In the genomic region with DNA sequence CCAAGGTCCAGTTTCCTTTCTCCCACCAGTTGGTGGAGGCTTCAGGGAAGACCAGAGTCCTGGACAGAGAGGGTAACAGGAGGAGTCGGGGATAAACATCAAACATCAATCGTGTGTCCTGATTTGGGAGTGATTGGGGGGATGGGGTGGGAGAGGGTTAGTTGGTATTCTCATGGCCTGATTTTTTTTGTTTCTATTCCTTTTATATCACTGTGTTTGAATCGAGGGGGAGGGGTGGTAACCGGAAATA, we compare ENCODE assay signal across 8 cellular contexts. TPM values are rescaled to one million over a fixed set of nuclear protein-coding genes. Genes with fewer than 3 reads are reported as not detected.
DNase-seq lines count a peak whose midpoint lies in the region; ATAC-seq and TF ChIP-seq lines count a peak whose summit lies in the region.

No MANE protein-coding gene starts in this region.

- peak overlapping the region; percentile 11; the same call in 1 of the 2 replicates for H3K4me2 ChIP-seq in IMR-90 (ENCODE audit: low read depth, low read length)

- no peak overlapping the region for H4K8ac ChIP-seq in IMR-90 (ENCODE audit: low read depth in 2 of 2, low read length in 2 of 2)

- H2AFZ ChIP-seq in IMR-90 (replicated peaks; ENCODE audit: low read length, poor library complexity) = no peak overlapping the region

- TF ChIP-seq POLR2A in IMR-90 (IDR thresholded peaks at IDR 0.05; ENCODE audit: low read depth, low read length) = no peak

- in situ Hi-C loops in IMR-90 (cut with MboI; ENCODE audit: low sequenced_read_pairs) = no loop called here

- no peak for TF ChIP-seq RAD21 in IMR-90 (IDR thresholded peaks at IDR 0.05; ENCODE audit: low read length)

- H3K79me1 ChIP-seq in IMR-90 (ENCODE audit: low read depth in 1 of 2, low read length in 2 of 2) = peaks cover 14 to 85% of the 10 kb centered on the region in 2 experiments; a peak in 3 of 4 replicates

- BruUV-seq in IMR-90 (replicated peaks; lab: Mats Ljungman, UMichigan) = no TSS peak

- peak; percentile 17 for DNase-seq in 8988T
- no peak for DNase-seq in IMR-90
- no peak for DNase-seq in naive thymus-derived CD4-positive, alpha-beta T cell
- no peak for DNase-seq in RKO (ENCODE audit: low spot score)
- no peak for DNase-seq in activated CD8-positive, alpha-beta memory T cell treated with anti-CD3 and anti-CD28 coated beads, Interleukin-2, amount 50 U/mL, for 48 hours
- no peak for DNase-seq in NCI-H524 treated with DMSO at 0.1 percent for 48 hours (lab: John Stamatoyannopoulos, UW)
- DNase-seq in substantia nigra (lab: John Stamatoyannopoulos, UW) = no peak

- peak overlapping the region; percentile 20 for H2AK9ac ChIP-seq in IMR-90 (replicated peaks; ENCODE audit: low read depth, low read length, poor library complexity)

- peaks cover 0 to 3% (median 0%) of the 10 kb centered on the region in 5 experiments for H3K9me3 Mint-ChIP-seq in brain
- H3K9me3 Mint-ChIP-seq in naive thymus-derived CD4-positive, alpha-beta T cell = no peaks in the 10 kb centered on the region

- dilution Hi-C loops in IMR-90 (cut with HindIII; ENCODE audit: low sequenced_read_pairs, unreplicated experiment) = no loop called here

- no peak overlapping the region for H3K4ac ChIP-seq in IMR-90 (ENCODE audit: low read depth, low read length)

- WGBS in IMR-90 (ENCODE audit: extremely low coverage in 2 of 2, insufficient read length in 1 of 2), 2 experiments = no CpG with 5 or more reads among the region's 4 CpGs

- 0 out of 2 replicates have a peak overlapping the region, but pooled peaks have one; percentile 15 for H3K14ac ChIP-seq in IMR-90 (replicated peaks; ENCODE audit: low read depth, low read length)

- no peaks in the 10 kb centered on the region for H3K9me3 ChIP-seq in IMR-90 (ENCODE audit: control insufficient read depth, insufficient read depth, low read length)
- no peaks in the 10 kb centered on the region for H3K9me3 ChIP-seq in naive thymus-derived CD4-positive, alpha-beta T cell (ENCODE audit: control insufficient read depth in 2 of 3, low read length in 3 of 3)

- peaks cover 76% of the 10 kb centered on the region for H3K4me1 Mint-ChIP-seq in brain
- peaks cover 50 to 70% (median 66%) of the 10 kb centered on the region in 7 donors for H3K4me1 Mint-ChIP-seq in naive thymus-derived CD4-positive, alpha-beta T cell

- H3K18ac ChIP-seq in IMR-90 (ENCODE audit: low read depth, low read length) = no peak overlapping the region

- CTCF ChIA-PET in IMR-90 (lab: Yijun Ruan, JAX) = no interaction called here
- CTCF ChIA-PET in naive thymus-derived CD4-positive, alpha-beta T cell (lab: Charles Lee) = no interaction called here

- H2BK15ac ChIP-seq in IMR-90 (ENCODE audit: low read depth, low read length) = no peak overlapping the region

- intact Hi-C loops in IMR-90 (cut with micrococcal nuclease) = no loop called here
- intact Hi-C loops in naive thymus-derived CD4-positive, alpha-beta T cell (cut with micrococcal nuclease) = loop anchor here (1.0 to 10.0 kb wide), 10 partner anchors 45 to 1999 kb away; a partner anchor contains a TSS

- no peak overlapping the region; the same call in 1 of the 2 replicates for H2AK5ac ChIP-seq in IMR-90 (ENCODE audit: low read depth, low read length)

- peaks cover 15% of the 10 kb centered on the region for H3K27me3 Mint-ChIP-seq in brain
- no peaks in the 10 kb centered on the region for H3K27me3 Mint-ChIP-seq in naive thymus-derived CD4-positive, alpha-beta T cell

- H3K36me3 Mint-ChIP-seq in brain = peaks cover 27% of the 10 kb centered on the region
- peaks cover 7 to 26% (median 13%) of the 10 kb centered on the region in 5 donors for H3K36me3 Mint-ChIP-seq in naive thymus-derived CD4-positive, alpha-beta T cell

- POLR2A ChIA-PET in IMR-90 (lab: Charles Lee; ENCODE audit: unreplicated experiment) = no interaction called here
- POLR2A ChIA-PET in naive thymus-derived CD4-positive, alpha-beta T cell (lab: Charles Lee) = interaction anchor here (0.7 to 2.4 kb wide), 5 partner anchors 45 to 1539 kb away, joined by 3 to 14 read pairs (median 4); a partner anchor contains a TSS

- H3K36me3 ChIP-seq in IMR-90 (ENCODE audit: control insufficient read depth, insufficient read depth, low read length) = peaks cover 26% of the 10 kb centered on the region
- peaks cover 0 to 36% (median 10%) of the 10 kb centered on the region in 3 experiments for H3K36me3 ChIP-seq in naive thymus-derived CD4-positive, alpha-beta T cell (ENCODE audit: control insufficient read depth in 2 of 3, insufficient read depth in 3 of 3, low read length in 3 of 3)

- H2BK120ac ChIP-seq in IMR-90 (ENCODE audit: low read depth, low read length) = no peak overlapping the region

- no peak overlapping the region for H2BK20ac ChIP-seq in IMR-90 (ENCODE audit: low read depth, low read length)

- H3K4me3 Mint-ChIP-seq in brain = peak overlapping the region; percentile 89 to 100 (median 99)
- peak overlapping the region; percentile 78 to 100 (median 95) for H3K4me3 Mint-ChIP-seq in naive thymus-derived CD4-positive, alpha-beta T cell

- H3K27ac Mint-ChIP-seq in brain = peak overlapping the region; percentile 72 to 99 (median 95)
- peak overlapping the region; percentile 68 to 97 (median 82) for H3K27ac Mint-ChIP-seq in naive thymus-derived CD4-positive, alpha-beta T cell

- no peak overlapping the region for H3K56ac ChIP-seq in IMR-90 (ENCODE audit: extremely low read depth, insufficient read depth, low read length)

- peak overlapping the region; percentile 30 for H2BK5ac ChIP-seq in IMR-90 (ENCODE audit: low read depth, low read length, poor library complexity, severe bottlenecking)

- TF ChIP-seq CTCF in IMR-90 (conservative IDR thresholded peaks at IDR 0.05; ENCODE audit: low read depth, low read length) = no peak
- TF ChIP-seq CTCF in brain (conservative IDR thresholded peaks at IDR 0.05) = no peak

- no peak overlapping the region for H4K5ac ChIP-seq in IMR-90 (ENCODE audit: low read depth, low read length)

- ATAC-seq in IMR-90 (ENCODE audit: low read depth) = no peak
- ATAC-seq in naive thymus-derived CD4-positive, alpha-beta T cell = no peak

- no peak overlapping the region for H4K91ac ChIP-seq in IMR-90 (ENCODE audit: insufficient read depth, low read depth, low read length)

- H3K4me1 ChIP-seq in IMR-90 (ENCODE audit: control insufficient read depth, insufficient read depth, low read length) = peaks cover 34% of the 10 kb centered on the region
- H3K4me1 ChIP-seq in naive thymus-derived CD4-positive, alpha-beta T cell (ENCODE audit: control insufficient read depth in 2 of 2, insufficient read depth in 2 of 2, low read length in 2 of 2) = peaks cover 34 to 36% of the 10 kb centered on the region in 2 donors

- no peaks in the 10 kb centered on the region for H3K27me3 ChIP-seq in IMR-90 (ENCODE audit: control insufficient read depth, insufficient read depth, low read length)
- H3K27me3 ChIP-seq in naive thymus-derived CD4-positive, alpha-beta T cell (ENCODE audit: control insufficient read depth in 2 of 2, insufficient read depth in 2 of 2, low read length in 2 of 2) = no peaks in the 10 kb centered on the region

- H4K20me1 ChIP-seq in IMR-90 (ENCODE audit: insufficient read depth, low read length) = peaks cover 35% of the 10 kb centered on the region; the same call in 1 of the 2 replicates

- H3K9me1 ChIP-seq in IMR-90 (ENCODE audit: insufficient read depth, low read length) = peaks cover 39% of the 10 kb centered on the region

- H3K27ac ChIP-seq in IMR-90 (ENCODE audit: insufficient read depth, low read length) (no peak overlapping the region), substantia nigra (ENCODE audit: low read depth, low read length, poor library complexity, severe bottlenecking) (no peak overlapping the region)
- peak overlapping the region; percentile 89 for H3K27ac ChIP-seq in naive thymus-derived CD4-positive, alpha-beta T cell (ENCODE audit: low read depth, low read length)

- H3K4me3 ChIP-seq in IMR-90 (ENCODE audit: insufficient read depth, low read depth, low read length) = no peak overlapping the region
- H3K4me3 ChIP-seq in naive thymus-derived CD4-positive, alpha-beta T cell (ENCODE audit: low read length) = peak overlapping the region; percentile 89

- no peak overlapping the region for H3K23ac ChIP-seq in IMR-90 (ENCODE audit: low read depth, low read length)

- no peak overlapping the region for H3K9ac ChIP-seq in IMR-90 (ENCODE audit: low read depth, low read length)

RNA-seq across cellular contexts. Expression of a gene that starts 0.4 kb away (rescaled TPM):
- 1.6 and 1.9 TPM in 2 replicates for total RNA-seq in IMR-90 (2012; rRNA removed)
- polyA plus RNA-seq in IMR-90 (2012; rRNA removed) = 3.4 and 4.3 TPM in 2 replicates
- 2.8 and 6.2 TPM in 2 replicates for polyA plus RNA-seq in IMR-90 (2012; cell fraction: cytosol; rRNA removed)
- polyA plus RNA-seq in IMR-90 (2012; cell fraction: nucleus; rRNA removed; ENCODE audit: low replicate concordance) = 6.7 and 11.7 TPM in 2 replicates
- 23.3 TPM for polyA plus RNA-seq in brain (ENCODE audit: insufficient read depth, low read depth, low replicate concordance)
- 10 to 100 TPM in 4 of 5 experiments, 1 to 10 TPM in 1; 9.7 to 19.5 (median 10.7) TPM for total RNA-seq in naive thymus-derived CD4-positive, alpha-beta T cell
- 10 to 100 TPM; 62.6 to 67.0 TPM for polyA plus RNA-seq in naive thymus-derived CD4-positive, alpha-beta T cell

RNA-seq across cellular contexts. Expression of a gene that starts 3.4 kb away (rescaled TPM):
- total RNA-seq in IMR-90 (2012; rRNA removed) = 134 and 135 TPM in 2 replicates
- polyA plus RNA-seq in IMR-90 (2012; rRNA removed) (196 and 208 TPM in 2 replicates), brain (ENCODE audit: insufficient read depth, low read depth, low replicate concordance) (114 TPM)
- 141 and 149 TPM in 2 replicates for polyA plus RNA-seq in IMR-90 (2012; cell fraction: cytosol; rRNA removed)
- polyA plus RNA-seq in IMR-90 (2012; cell fraction: nucleus; rRNA removed; ENCODE audit: low replicate concordance) = 129 and 163 TPM in 2 replicates
- 10 to 100 TPM; 19.1 to 51.9 (median 27.9) TPM for total RNA-seq in naive thymus-derived CD4-positive, alpha-beta T cell
- polyA plus RNA-seq in naive thymus-derived CD4-positive, alpha-beta T cell = 10 to 100 TPM; 23.3 to 24.8 TPM

RNA-seq across cellular contexts. Expression of a gene that starts 3.6 kb away (rescaled TPM):
- 16.7 and 18.6 TPM in 2 replicates for total RNA-seq in IMR-90 (2012; rRNA removed)
- polyA plus RNA-seq in IMR-90 (2012; rRNA removed) = 46.9 and 53.7 TPM in 2 replicates
- polyA plus RNA-seq in IMR-90 (2012; cell fraction: cytosol; rRNA removed) = 29.7 and 30.4 TPM in 2 replicates
- 257 and 289 TPM in 2 replicates for polyA plus RNA-seq in IMR-90 (2012; cell fraction: nucleus; rRNA removed; ENCODE audit: low replicate concordance)
- 63.3 TPM for polyA plus RNA-seq in brain (ENCODE audit: insufficient read depth, low read depth, low replicate concordance)
- 100 to 1,000 TPM in 1 of 5 experiments, 10 to 100 TPM in 4; 50.3 to 103 (median 76.2) TPM for total RNA-seq in naive thymus-derived CD4-positive, alpha-beta T cell
- 1 to 10 TPM; 7.6 to 9.4 TPM for polyA plus RNA-seq in naive thymus-derived CD4-positive, alpha-beta T cell

RNA-seq across cellular contexts. Expression of a gene that starts 4.2 kb away (rescaled TPM):
- total RNA-seq in IMR-90 (2012; rRNA removed) = 14.9 and 16.4 TPM in 2 replicates
- polyA plus RNA-seq in IMR-90 (2012; rRNA removed) (38.2 and 40.8 TPM in 2 replicates), brain (ENCODE audit: insufficient read depth, low read depth, low replicate concordance) (78.8 TPM)
- 41.2 and 49.4 TPM in 2 replicates for polyA plus RNA-seq in IMR-90 (2012; cell fraction: cytosol; rRNA removed)
- polyA plus RNA-seq in IMR-90 (2012; cell fraction: nucleus; rRNA removed; ENCODE audit: low replicate concordance) = 110 and 131 TPM in 2 replicates
- 10 to 100 TPM; 36.2 to 47.2 (median 44.5) TPM for total RNA-seq in naive thymus-derived CD4-positive, alpha-beta T cell
- polyA plus RNA-seq in naive thymus-derived CD4-positive, alpha-beta T cell = 10 to 100 TPM in 1 of 2 donors, 1 to 10 TPM in 1; 9.5 to 10.4 TPM

RNA-seq across cellular contexts. Expression of a gene that starts 11.8 kb away (rescaled TPM):
- under 0.01 TPM in 2 replicates for total RNA-seq in IMR-90 (2012; rRNA removed)
- polyA plus RNA-seq in IMR-90 (2012; rRNA removed) (0.38 and 0.52 TPM in 2 replicates), brain (ENCODE audit: insufficient read depth, low read depth, low replicate concordance) (1.2 TPM)
- 0.12 and 0.30 TPM in 2 replicates for polyA plus RNA-seq in IMR-90 (2012; cell fraction: cytosol; rRNA removed)
- 5.5 and 8.0 TPM in 2 replicates for polyA plus RNA-seq in IMR-90 (2012; cell fraction: nucleus; rRNA removed; ENCODE audit: low replicate concordance)
- 1 to 10 TPM in 3 of 5 experiments, under 1 TPM in 2; 0.51 to 3.5 (median 2.5) TPM for total RNA-seq in naive thymus-derived CD4-positive, alpha-beta T cell
- under 1 TPM in 1 of 2 donors, not detected in 1; 0.26 TPM for polyA plus RNA-seq in naive thymus-derived CD4-positive, alpha-beta T cell
